ENCODE assay signal across 8 cellular contexts in genomic region chr6:79234150-79235022, GRCh38. TPM values are rescaled to one million over a fixed set of nuclear protein-coding genes. Genes with fewer than 3 reads are reported as not detected.
A peak's percentile ranks its signal among the peaks of the same experiment; 100 is the strongest.
DNase-seq lines count a peak whose midpoint lies in the region; ATAC-seq and TF ChIP-seq lines count a peak whose summit lies in the region.

TSS of gene HMGN3 (minus strand) at chr6:79234682.

- H3K27ac ChIP-seq in SU-DHL-6 (ENCODE audit: low read depth, low read length) = peak within 1 kb of the TSS; percentile 59
- peak within 1 kb of the TSS; percentile 83 for H3K27ac ChIP-seq in thymus (ENCODE audit: low read depth)

- H3K27me3 Mint-ChIP-seq in activated naive CD8-positive, alpha-beta T cell treated with anti-CD3 and anti-CD28 coated beads, Interleukin-2, amount 10 ng/mL, durations not matched to agents 7 days and 5 days = no peaks in the 10 kb centered on the region
- no peaks in the 10 kb centered on the region for H3K27me3 Mint-ChIP-seq in osteocyte (ENCODE audit: unreplicated experiment)

- peak within 1 kb of the TSS; percentile 80 for H3K4me2 ChIP-seq in SU-DHL-6 (ENCODE audit: low read depth, low read length, poor library complexity, severe bottlenecking)

- no peaks in the 10 kb centered on the region for H3K9me3 ChIP-seq in SU-DHL-6 (ENCODE audit: insufficient read depth, low read length)
- no peaks in the 10 kb centered on the region for H3K9me3 ChIP-seq in thymus (ENCODE audit: control insufficient read depth)

- CTCF ChIA-PET in GM10248 (lab: Yijun Ruan, JAX) = no interaction called here

- H3K4me3 ChIP-seq in SU-DHL-6 (ENCODE audit: insufficient read depth, low read length, poor library complexity, severe bottlenecking) (peak within 1 kb of the TSS; percentile 92), thymus (ENCODE audit: low read length) (peak within 1 kb of the TSS; percentile 61)

- H3K27ac Mint-ChIP-seq in activated naive CD8-positive, alpha-beta T cell treated with anti-CD3 and anti-CD28 coated beads, Interleukin-2, amount 10 ng/mL, durations not matched to agents 7 days and 5 days = peak within 1 kb of the TSS; percentile 87
- peak within 1 kb of the TSS; percentile 93 for H3K27ac Mint-ChIP-seq in osteocyte (ENCODE audit: unreplicated experiment)

- WGBS in thymus = 3% methylated on average over 51 of the region's 51 CpGs

- no peaks in the 10 kb centered on the region for H3K9me2 ChIP-seq in SU-DHL-6 (replicated peaks; ENCODE audit: insufficient read depth, low read length)

- peak within 1 kb of the TSS; percentile 90 for H3K9ac ChIP-seq in SU-DHL-6 (ENCODE audit: low read length)

- H3K79me2 ChIP-seq in SU-DHL-6 (ENCODE audit: insufficient read depth, low read length) = peaks cover 47% of the 10 kb centered on the region

- H4K20me1 ChIP-seq in SU-DHL-6 (ENCODE audit: low read depth, low read length) = no peaks in the 10 kb centered on the region

- H2AFZ ChIP-seq in SU-DHL-6 (ENCODE audit: low read depth, low read length, severe bottlenecking) = peak within 1 kb of the TSS; percentile 90

- DNase-seq in GM10248 (ENCODE audit: extremely low spot score) = peak; percentile 92
- peak; percentile 91 for DNase-seq in NCI-H1092 treated with DMSO at 0.1 percent for 48 hours (lab: John Stamatoyannopoulos, UW)
- peak; percentile 92 for DNase-seq in activated naive CD8-positive, alpha-beta T cell treated with anti-CD3 and anti-CD28 coated beads, Interleukin-2, amount 10 ng/mL, durations not matched to agents 7 days and 5 days
- DNase-seq in head of caudate nucleus = peak; percentile 95 to 99 (median 98)
- DNase-seq in osteocyte (ENCODE audit: extremely low spot score, unreplicated experiment) = peak; percentile 98

- H3K36me3 Mint-ChIP-seq in activated naive CD8-positive, alpha-beta T cell treated with anti-CD3 and anti-CD28 coated beads, Interleukin-2, amount 10 ng/mL, durations not matched to agents 7 days and 5 days = peaks cover 2% of the 10 kb centered on the region
- H3K36me3 Mint-ChIP-seq in osteocyte (ENCODE audit: unreplicated experiment) = peaks cover 5% of the 10 kb centered on the region

- intact Hi-C loops in head of caudate nucleus (cut with DNase I) = loop anchor here (5.0 to 10.0 kb wide), 2 partner anchors 157 to 230 kb away; partner anchors contain the start of gene PHIP

- H3K4me1 Mint-ChIP-seq in activated naive CD8-positive, alpha-beta T cell treated with anti-CD3 and anti-CD28 coated beads, Interleukin-2, amount 10 ng/mL, durations not matched to agents 7 days and 5 days = peaks cover 23% of the 10 kb centered on the region
- peaks cover 16% of the 10 kb centered on the region for H3K4me1 Mint-ChIP-seq in osteocyte (ENCODE audit: unreplicated experiment)

- ATAC-seq in HG02610 (IDR thresholded peaks at IDR 0.05; ENCODE audit: unreplicated experiment) = peak; percentile 94
- peak; percentile 97 for ATAC-seq in activated naive CD8-positive, alpha-beta T cell treated with anti-CD3 and anti-CD28 coated beads, Interleukin-2, amount 10 ng/mL, durations not matched to agents 7 days and 5 days (ENCODE audit: low read depth)

- POLR2A ChIA-PET in GM10248 (lab: Yijun Ruan, JAX) = no interaction called here
- POLR2A ChIA-PET in activated naive CD8-positive, alpha-beta T cell treated with anti-CD3 and anti-CD28 coated beads, Interleukin-2, amount 10 ng/mL, durations not matched to agents 7 days and 5 days (lab: Charles Lee) = interaction anchor here (1.0 to 1.8 kb wide), 2 partner anchors 156 to 158 kb away, joined by 5 to 8 read pairs; partner anchors contain the start of gene PHIP

- peak; percentile 14 for TF ChIP-seq CTCF in GM10248 (IDR thresholded peaks at IDR 0.05; ENCODE audit: control extremely low read depth, extremely low read depth, low read depth, missing control alignments)
- no peak for TF ChIP-seq CTCF in SU-DHL-6 (IDR thresholded peaks at IDR 0.05; ENCODE audit: insufficient read depth, low read length, poor library complexity, severe bottlenecking)
- TF ChIP-seq CTCF in osteocyte (IDR thresholded peaks at IDR 0.05) = no peak

- no peaks in the 10 kb centered on the region for H3K27me3 ChIP-seq in SU-DHL-6 (ENCODE audit: low read length)
- no peaks in the 10 kb centered on the region for H3K27me3 ChIP-seq in thymus (ENCODE audit: control insufficient read depth, insufficient read depth)

- H3K4me1 ChIP-seq in thymus (ENCODE audit: control insufficient read depth, insufficient read depth, low read length) = peaks cover 6% of the 10 kb centered on the region

- peak within 1 kb of the TSS; percentile 93 for H3K4me3 Mint-ChIP-seq in activated naive CD8-positive, alpha-beta T cell treated with anti-CD3 and anti-CD28 coated beads, Interleukin-2, amount 10 ng/mL, durations not matched to agents 7 days and 5 days
- peak within 1 kb of the TSS; percentile 99 for H3K4me3 Mint-ChIP-seq in osteocyte (ENCODE audit: unreplicated experiment)

- peaks cover 5% of the 10 kb centered on the region for H3F3A ChIP-seq in SU-DHL-6 (ENCODE audit: insufficient read depth)

- H3K36me3 ChIP-seq in SU-DHL-6 (ENCODE audit: low read length) (peaks cover 4% of the 10 kb centered on the region; the same call in 1 of the 2 replicates), thymus (ENCODE audit: control insufficient read depth, insufficient read depth) (no peaks in the 10 kb centered on the region)

- no peaks in the 10 kb centered on the region for H3K9me3 Mint-ChIP-seq in activated naive CD8-positive, alpha-beta T cell treated with anti-CD3 and anti-CD28 coated beads, Interleukin-2, amount 10 ng/mL, durations not matched to agents 7 days and 5 days
- H3K9me3 Mint-ChIP-seq in osteocyte (ENCODE audit: unreplicated experiment) = peaks cover 6% of the 10 kb centered on the region

RNA-seq across cellular contexts. Expression of gene HMGN3, which starts in this region (rescaled TPM):
- 10 to 100 TPM; 52.3 to 53.6 TPM for total RNA-seq in activated naive CD8-positive, alpha-beta T cell treated with anti-CD3 and anti-CD28 coated beads, Interleukin-2, amount 10 ng/mL, durations not matched to agents 7 days and 5 days
- total RNA-seq in osteocyte = 50.1 and 55.0 TPM in 2 replicates
- polyA plus RNA-seq in thymus = 203 TPM

Comparison
In these comparisons a context has a peak if more than half of its experiments do, and no peak if none do; other contexts are left out.
1. Peak in every context shown above with its lines: DNase-seq, ATAC-seq, H3K4me3 ChIP-seq and H3K27ac ChIP-seq.